In genomic region chr12:130981156-130981789, GRCh38 we compare ENCODE assay signal across 1 cellular context.
TF ChIP-seq lines count a peak whose summit lies in the region.

No MANE protein-coding gene starts in this region.

TF ChIP-seq in HepG2, 621 proteins besides CTCF, POLR2A, EP300 and RAD21 (continued from another document):
- TF ChIP-seq, protein P1, sequence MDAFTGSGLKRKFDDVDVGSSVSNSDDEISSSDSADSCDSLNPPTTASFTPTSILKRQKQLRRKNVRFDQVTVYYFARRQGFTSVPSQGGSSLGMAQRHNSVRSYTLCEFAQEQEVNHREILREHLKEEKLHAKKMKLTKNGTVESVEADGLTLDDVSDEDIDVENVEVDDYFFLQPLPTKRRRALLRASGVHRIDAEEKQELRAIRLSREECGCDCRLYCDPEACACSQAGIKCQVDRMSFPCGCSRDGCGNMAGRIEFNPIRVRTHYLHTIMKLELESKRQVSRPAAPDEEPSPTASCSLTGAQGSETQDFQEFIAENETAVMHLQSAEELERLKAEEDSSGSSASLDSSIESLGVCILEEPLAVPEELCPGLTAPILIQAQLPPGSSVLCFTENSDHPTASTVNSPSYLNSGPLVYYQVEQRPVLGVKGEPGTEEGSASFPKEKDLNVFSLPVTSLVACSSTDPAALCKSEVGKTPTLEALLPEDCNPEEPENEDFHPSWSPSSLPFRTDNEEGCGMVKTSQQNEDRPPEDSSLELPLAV (CRISPR knock-in tag; conservative IDR thresholded peaks at IDR 0.05; ENCODE audit: low read depth), result no peak
- TF ChIP-seq, protein P2, sequence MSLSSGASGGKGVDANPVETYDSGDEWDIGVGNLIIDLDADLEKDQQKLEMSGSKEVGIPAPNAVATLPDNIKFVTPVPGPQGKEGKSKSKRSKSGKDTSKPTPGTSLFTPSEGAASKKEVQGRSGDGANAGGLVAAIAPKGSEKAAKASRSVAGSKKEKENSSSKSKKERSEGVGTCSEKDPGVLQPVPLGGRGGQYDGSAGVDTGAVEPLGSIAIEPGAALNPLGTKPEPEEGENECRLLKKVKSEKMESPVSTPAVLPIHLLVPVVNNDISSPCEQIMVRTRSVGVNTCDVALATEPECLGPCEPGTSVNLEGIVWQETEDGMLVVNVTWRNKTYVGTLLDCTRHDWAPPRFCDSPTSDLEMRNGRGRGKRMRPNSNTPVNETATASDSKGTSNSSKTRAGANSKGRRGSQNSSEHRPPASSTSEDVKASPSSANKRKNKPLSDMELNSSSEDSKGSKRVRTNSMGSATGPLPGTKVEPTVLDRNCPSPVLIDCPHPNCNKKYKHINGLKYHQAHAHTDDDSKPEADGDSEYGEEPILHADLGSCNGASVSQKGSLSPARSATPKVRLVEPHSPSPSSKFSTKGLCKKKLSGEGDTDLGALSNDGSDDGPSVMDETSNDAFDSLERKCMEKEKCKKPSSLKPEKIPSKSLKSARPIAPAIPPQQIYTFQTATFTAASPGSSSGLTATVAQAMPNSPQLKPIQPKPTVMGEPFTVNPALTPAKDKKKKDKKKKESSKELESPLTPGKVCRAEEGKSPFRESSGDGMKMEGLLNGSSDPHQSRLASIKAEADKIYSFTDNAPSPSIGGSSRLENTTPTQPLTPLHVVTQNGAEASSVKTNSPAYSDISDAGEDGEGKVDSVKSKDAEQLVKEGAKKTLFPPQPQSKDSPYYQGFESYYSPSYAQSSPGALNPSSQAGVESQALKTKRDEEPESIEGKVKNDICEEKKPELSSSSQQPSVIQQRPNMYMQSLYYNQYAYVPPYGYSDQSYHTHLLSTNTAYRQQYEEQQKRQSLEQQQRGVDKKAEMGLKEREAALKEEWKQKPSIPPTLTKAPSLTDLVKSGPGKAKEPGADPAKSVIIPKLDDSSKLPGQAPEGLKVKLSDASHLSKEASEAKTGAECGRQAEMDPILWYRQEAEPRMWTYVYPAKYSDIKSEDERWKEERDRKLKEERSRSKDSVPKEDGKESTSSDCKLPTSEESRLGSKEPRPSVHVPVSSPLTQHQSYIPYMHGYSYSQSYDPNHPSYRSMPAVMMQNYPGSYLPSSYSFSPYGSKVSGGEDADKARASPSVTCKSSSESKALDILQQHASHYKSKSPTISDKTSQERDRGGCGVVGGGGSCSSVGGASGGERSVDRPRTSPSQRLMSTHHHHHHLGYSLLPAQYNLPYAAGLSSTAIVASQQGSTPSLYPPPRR (CRISPR knock-in tag; IDR thresholded peaks at IDR 0.05; ENCODE audit: borderline replicate concordance), result no peak
- TF ChIP-seq ZNF652 (CRISPR knock-in tag; IDR thresholded peaks at IDR 0.05; ENCODE audit: borderline replicate concordance, low read depth) (no peak), FOSL1 (CRISPR knock-in tag; IDR thresholded peaks at IDR 0.05; ENCODE audit: borderline replicate concordance) (no peak), ZNF776 (CRISPR knock-in tag; IDR thresholded peaks at IDR 0.05) (no peak), ZNF629 (CRISPR knock-in tag; conservative IDR thresholded peaks at IDR 0.05) (peak; percentile 82), ZNF136 (CRISPR knock-in tag; IDR thresholded peaks at IDR 0.05; ENCODE audit: low read depth) (no peak), ZNF780A (CRISPR knock-in tag; IDR thresholded peaks at IDR 0.05) (no peak), ZNF749 (CRISPR knock-in tag; IDR thresholded peaks at IDR 0.05; ENCODE audit: borderline replicate concordance) (no peak), ZNF878 (CRISPR knock-in tag; IDR thresholded peaks at IDR 0.05) (no peak), ATRX (CRISPR knock-in tag; IDR thresholded peaks at IDR 0.05; ENCODE audit: borderline replicate concordance) (no peak), THAP7 (CRISPR knock-in tag; IDR thresholded peaks at IDR 0.05) (no peak), ZNF3 (CRISPR knock-in tag; IDR thresholded peaks at IDR 0.05) (0 out of 2 replicates have a peak, but pooled peaks have one; percentile 33), NR3C1 (CRISPR knock-in tag; IDR thresholded peaks at IDR 0.05) (no peak), TOPORS (CRISPR knock-in tag; IDR thresholded peaks at IDR 0.05) (no peak), NR1H2 (CRISPR knock-in tag; IDR thresholded peaks at IDR 0.05; ENCODE audit: borderline replicate concordance, low read depth) (no peak)
